ENCODE assay signal across 15 cellular contexts in the genomic region with DNA sequence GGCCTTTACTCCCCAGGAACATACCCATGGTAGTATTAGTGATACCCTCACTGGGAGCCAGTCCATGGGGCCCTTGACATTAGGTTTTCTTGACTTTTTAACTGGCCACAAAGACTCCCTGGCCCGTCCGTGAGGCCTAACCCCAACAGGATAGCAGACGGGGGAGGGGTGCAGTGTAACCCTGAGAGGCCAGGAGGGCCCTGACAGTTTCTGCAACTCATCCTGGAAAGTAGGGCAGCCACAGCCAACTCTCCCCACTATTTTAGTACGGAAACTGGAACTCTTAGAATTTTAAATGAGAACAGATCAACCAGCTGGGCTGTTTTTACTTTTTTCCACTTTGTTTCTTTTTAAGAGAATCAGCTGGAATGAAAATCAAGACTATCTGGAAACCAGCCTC. TPM values are rescaled to one million over a fixed set of nuclear protein-coding genes. Genes with fewer than 3 reads are reported as not detected.
"Had no signal": no experiment of that assay in that cellular context is flagged by ENCODE, and none has a peak within 500 bp of the region (broad histone marks: within the 10 kb centered on the region; RNA-seq: fewer than 3 reads in every experiment).

No MANE protein-coding gene starts in this region.

- H3K9me3 ChIP-seq: mucosa of descending colon, SJCRH30, tibial artery had no signal

- H3K4me1 ChIP-seq: foreskin keratinocyte, SJCRH30, tibial artery had no signal

- H3K27ac ChIP-seq: coronary artery, foreskin keratinocyte, SJCRH30, tibial artery had no signal

- H3K36me3 ChIP-seq: SJCRH30, tibial artery had no signal

- H3K27me3 ChIP-seq: SJCRH30, tibial artery had no signal

- H3K4me3 ChIP-seq: coronary artery, mucosa of descending colon, SJCRH30, tibial artery had no signal

- DNase-seq: activated B cell treated with CpG ODN at 0.5 μM for 24 hours; activated CD4-positive, alpha-beta T cell treated with anti-CD3 and anti-CD28 coated beads for 48 hours; activated CD8-positive, alpha-beta T cell treated with anti-CD3 and anti-CD28 coated beads, Interleukin-2, amount 10 ng/mL, durations not matched to agents 7 days and 5 days; activated gamma-delta T cell treated with Interleukin-2 at 50 U/mL for 16 hours; amniotic stem cell; effector CD4-positive, alpha-beta T cell; foreskin keratinocyte; left colon; mucosa of descending colon; SJCRH30; stimulated activated CD4-positive, alpha-beta T cell treated with anti-CD3 and anti-CD28 coated beads, Interleukin-1b, Interleukin-23, amount 100 ng/mL, for 48 hours; T-helper 2 cell; tibial artery had no signal

- ATAC-seq: activated CD8-positive, alpha-beta T cell treated with anti-CD3 and anti-CD28 coated beads, Interleukin-2, amount 10 ng/mL, durations not matched to agents 7 days and 5 days; foreskin keratinocyte; left colon; mucosa of descending colon; natural killer cell treated with Interleukin-12 subunit alpha and Interleukin-12 subunit beta and Interleukin-15 and Interleukin-18, amount 100 ng/mL, for 72 hours had no signal

RNA-seq across cellular contexts. Expression of a gene that starts 42.6 kb away (rescaled TPM):
- total RNA-seq: activated B cell treated with CpG ODN at 0.5 μM for 24 hours had no signal

RNA-seq across cellular contexts. Expression of a gene that starts 45.0 kb away (rescaled TPM):
- total RNA-seq: activated B cell treated with CpG ODN at 0.5 μM for 24 hours had no signal
